9 cellular contexts compared by ENCODE assay signal in the genomic region with DNA sequence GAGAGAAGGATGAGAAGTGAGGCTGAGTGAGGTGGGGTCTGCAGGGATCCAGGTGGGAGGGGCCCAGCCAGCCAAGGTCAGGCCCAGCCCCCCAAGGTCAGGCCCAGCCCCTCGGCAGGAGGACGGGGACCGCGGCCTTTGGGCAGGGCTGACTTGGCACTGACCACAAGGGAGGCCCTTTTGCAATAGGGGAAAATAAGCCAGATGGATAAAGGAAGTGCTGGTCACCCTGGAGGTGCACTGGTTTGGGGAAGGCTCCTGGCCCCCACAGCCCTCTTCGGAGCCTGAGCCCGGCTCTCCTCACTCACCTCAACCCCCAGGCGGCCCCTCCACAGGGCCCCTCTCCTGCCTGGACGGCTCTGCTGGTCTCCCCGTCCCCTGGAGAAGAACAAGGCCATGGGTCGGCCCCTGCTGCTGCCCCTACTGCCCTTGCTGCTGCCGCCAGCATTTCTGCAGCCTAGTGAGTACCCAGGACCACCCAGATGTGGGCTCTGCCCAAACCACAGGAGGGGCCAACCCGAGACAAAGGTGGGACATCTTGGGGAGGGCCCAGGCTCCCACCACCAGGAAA. TPM values are rescaled to one million over a fixed set of nuclear protein-coding genes. Genes with fewer than 3 reads are reported as not detected.
DNase-seq lines count a peak whose midpoint lies in the region; ATAC-seq and TF ChIP-seq lines count a peak whose summit lies in the region.
"Had no signal": no experiment of that assay in that cellular context is flagged by ENCODE, and none has a peak within 500 bp of the region (broad histone marks: within the 10 kb centered on the region; RNA-seq: fewer than 3 reads in every experiment).

A gene (plus strand): TSS at position 227 of the 571 bp plus-strand sequence. CDS start 170 bp downstream, at position 397.

- H3K9ac ChIP-seq in smooth muscle cell (ENCODE audit: low read depth) = no peak within 1 kb of the TSS

- CTCF ChIA-PET in PC-9 (lab: Charles Lee) = no interaction called here

- no peak within 1 kb of the TSS for H3K4me3 ChIP-seq in GM23338
- peak within 1 kb of the TSS; percentile 34 for H3K4me3 ChIP-seq in left ventricle myocardium inferior
- H3K4me3 ChIP-seq in smooth muscle cell = no peak within 1 kb of the TSS
- H3K4me3 ChIP-seq in PC-9 = no peak within 1 kb of the TSS

- H3K27ac Mint-ChIP-seq in GM23338 = peak within 1 kb of the TSS; percentile 47; the same call in 1 of the 2 replicates
- peak within 1 kb of the TSS; percentile 71 for H3K27ac Mint-ChIP-seq in activated T-helper 1 cell treated with anti-CD3 and anti-CD28 coated beads, Interleukin-12 subunit alpha, Interleukin-12 subunit beta, Interleukin-2, Interleukin-4 antibody, amounts not matched to agents 30 ng/mL and 10 ng/mL and 1 ng/mL, durations not matched to agents 14 hours and 24 hours and 36 hours

- H4K20me1 ChIP-seq in GM23338 (replicated peaks; ENCODE audit: insufficient read depth) = no peaks in the 10 kb centered on the region; the same call in 1 of the 2 replicates
- H4K20me1 ChIP-seq in smooth muscle cell (ENCODE audit: low read depth) = no peaks in the 10 kb centered on the region
- H4K20me1 ChIP-seq in PC-9 (ENCODE audit: insufficient read depth) = 0 out of 2 replicates have a peak, but pooled peaks cover 3% of the 10 kb centered on the region

- H3K27me3 ChIP-seq in GM23338 (ENCODE audit: insufficient read depth) = no peaks in the 10 kb centered on the region
- H3K27me3 ChIP-seq in left ventricle myocardium inferior (ENCODE audit: low read depth) = no peaks in the 10 kb centered on the region
- H3K27me3 ChIP-seq in smooth muscle cell (ENCODE audit: low read depth) = no peaks in the 10 kb centered on the region
- H3K27me3 ChIP-seq in PC-9 (ENCODE audit: insufficient read depth, low read depth) = no peaks in the 10 kb centered on the region

- POLR2A ChIA-PET in PC-9 (lab: Charles Lee; ENCODE audit: unreplicated experiment) = no interaction called here

- no peaks in the 10 kb centered on the region for H3K9me3 Mint-ChIP-seq in GM23338
- H3K9me3 Mint-ChIP-seq in activated T-helper 1 cell treated with anti-CD3 and anti-CD28 coated beads, Interleukin-12 subunit alpha, Interleukin-12 subunit beta, Interleukin-2, Interleukin-4 antibody, amounts not matched to agents 30 ng/mL and 10 ng/mL and 1 ng/mL, durations not matched to agents 14 hours and 24 hours and 36 hours = no peaks in the 10 kb centered on the region

- H3F3A ChIP-seq in GM23338 (replicated peaks; ENCODE audit: low read depth) (0 out of 2 replicates have a peak, but pooled peaks cover 4% of the 10 kb centered on the region), smooth muscle cell (ENCODE audit: low read depth) (no peaks in the 10 kb centered on the region), PC-9 (ENCODE audit: insufficient read depth, low read depth) (peaks cover 11% of the 10 kb centered on the region; the same call in 1 of the 2 replicates)

- H3K4me1 Mint-ChIP-seq in GM23338 = peaks cover 42% of the 10 kb centered on the region
- peaks cover 26% of the 10 kb centered on the region for H3K4me1 Mint-ChIP-seq in activated T-helper 1 cell treated with anti-CD3 and anti-CD28 coated beads, Interleukin-12 subunit alpha, Interleukin-12 subunit beta, Interleukin-2, Interleukin-4 antibody, amounts not matched to agents 30 ng/mL and 10 ng/mL and 1 ng/mL, durations not matched to agents 14 hours and 24 hours and 36 hours (ENCODE audit: low read depth)

- no TSS peak for BruUV-seq in PC-9 (replicated peaks; lab: Mats Ljungman, UMichigan)

- H3K27ac ChIP-seq in GM23338 (ENCODE audit: low read depth) (no peak within 1 kb of the TSS; the same call in 1 of the 2 replicates), left ventricle myocardium inferior (replicated peaks) (peak within 1 kb of the TSS; percentile 59), smooth muscle cell (ENCODE audit: low read depth) (no peak within 1 kb of the TSS), PC-9 (no peak within 1 kb of the TSS)

- TF ChIP-seq POLR2A in GM18505 (IDR thresholded peaks at IDR 0.05; ENCODE audit: borderline replicate concordance, extremely low read depth, insufficient read depth, insufficient read length) = no peak

- H3K4me1 ChIP-seq in GM23338 (ENCODE audit: insufficient read depth) (peaks cover 13% of the 10 kb centered on the region), left ventricle myocardium inferior (peaks cover 8% of the 10 kb centered on the region), smooth muscle cell (ENCODE audit: low read depth) (peaks cover 10% of the 10 kb centered on the region), PC-9 (replicated peaks; ENCODE audit: insufficient read depth) (no peaks in the 10 kb centered on the region)

- H2AFZ ChIP-seq in GM23338 = no peak within 1 kb of the TSS
- no peak within 1 kb of the TSS for H2AFZ ChIP-seq in smooth muscle cell (ENCODE audit: low read depth)
- no peak within 1 kb of the TSS for H2AFZ ChIP-seq in PC-9

- intact Hi-C loops in activated T-helper 1 cell treated with anti-CD3 and anti-CD28 coated beads, Interleukin-12 subunit alpha, Interleukin-12 subunit beta, Interleukin-2, Interleukin-4 antibody, amounts not matched to agents 30 ng/mL and 10 ng/mL and 1 ng/mL, durations not matched to agents 14 hours and 24 hours and 36 hours (cut with micrococcal nuclease) = loop anchor here (2.0 kb wide), 1 partner anchor 33 kb away; no protein-coding TSS in a partner anchor
- intact Hi-C loops in left ventricle myocardium inferior (cut with micrococcal nuclease) = no loop called here
- intact Hi-C loops in PC-9 (cut with micrococcal nuclease; ENCODE audit: unreplicated experiment) = no loop called here

- H3K36me3 ChIP-seq in GM23338 (ENCODE audit: insufficient read depth) (no peaks in the 10 kb centered on the region), left ventricle myocardium inferior (peaks cover 6% of the 10 kb centered on the region), smooth muscle cell (ENCODE audit: low read depth) (no peaks in the 10 kb centered on the region), PC-9 (ENCODE audit: low read depth) (no peaks in the 10 kb centered on the region)

- TF ChIP-seq CTCF in GM23338 (conservative IDR thresholded peaks at IDR 0.05; ENCODE audit: low read depth in 2 of 2) = no peak
- no peak for TF ChIP-seq CTCF in left ventricle myocardium inferior (IDR thresholded peaks at IDR 0.05; ENCODE audit: borderline replicate concordance)
- no peak for TF ChIP-seq CTCF in smooth muscle cell (IDR thresholded peaks at IDR 0.05; ENCODE audit: borderline replicate concordance, insufficient read depth, poor library complexity, severe bottlenecking)
- no peak for TF ChIP-seq CTCF in PC-9 (conservative IDR thresholded peaks at IDR 0.05)

- H3K4me2 ChIP-seq in GM23338 (no peak within 1 kb of the TSS), smooth muscle cell (peak within 1 kb of the TSS; percentile 31), PC-9 (no peak within 1 kb of the TSS)

- H3K79me2 ChIP-seq in GM23338 (replicated peaks; ENCODE audit: insufficient read depth) (no peaks in the 10 kb centered on the region), smooth muscle cell (ENCODE audit: low read depth) (no peaks in the 10 kb centered on the region), PC-9 (ENCODE audit: low read depth) (no peaks in the 10 kb centered on the region)

- DNase-seq in GM23338 (ENCODE audit: low spot score) = no peak
- no peak for DNase-seq in activated T-helper 1 cell treated with anti-CD3 and anti-CD28 coated beads, Interleukin-12 subunit alpha, Interleukin-12 subunit beta, Interleukin-2, Interleukin-4 antibody, amounts not matched to agents 30 ng/mL and 10 ng/mL and 1 ng/mL, durations not matched to agents 14 hours and 24 hours and 36 hours (ENCODE audit: low spot score)
- peak; percentile 36 for DNase-seq in left ventricle myocardium inferior
- DNase-seq in smooth muscle cell (lab: John Stamatoyannopoulos, UW; ENCODE audit: unreplicated experiment) = no peak
- no peak for DNase-seq in PC-9
- no peak for DNase-seq in cerebellum (ENCODE audit: low spot score)
- DNase-seq: NCI-H748 treated with DMSO at 0.1 percent for 48 hours had no signal

- H3K4me3 Mint-ChIP-seq in GM23338 = no peak within 1 kb of the TSS
- H3K4me3 Mint-ChIP-seq in activated T-helper 1 cell treated with anti-CD3 and anti-CD28 coated beads, Interleukin-12 subunit alpha, Interleukin-12 subunit beta, Interleukin-2, Interleukin-4 antibody, amounts not matched to agents 30 ng/mL and 10 ng/mL and 1 ng/mL, durations not matched to agents 14 hours and 24 hours and 36 hours = no peak within 1 kb of the TSS

- 81% methylated on average over 6 of the region's 12 CpGs for WGBS in smooth muscle cell (ENCODE audit: low lambda C conversion rate)

- H3K27me3 Mint-ChIP-seq in GM23338 (ENCODE audit: insufficient read depth, low read depth, poor library complexity) = peaks cover 7% of the 10 kb centered on the region
- no peaks in the 10 kb centered on the region for H3K27me3 Mint-ChIP-seq in activated T-helper 1 cell treated with anti-CD3 and anti-CD28 coated beads, Interleukin-12 subunit alpha, Interleukin-12 subunit beta, Interleukin-2, Interleukin-4 antibody, amounts not matched to agents 30 ng/mL and 10 ng/mL and 1 ng/mL, durations not matched to agents 14 hours and 24 hours and 36 hours (ENCODE audit: insufficient read depth)

- ATAC-seq in GM23338 (no peak), GM18505 (IDR thresholded peaks at IDR 0.05; ENCODE audit: unreplicated experiment) (no peak), GM19035 (IDR thresholded peaks at IDR 0.05; ENCODE audit: unreplicated experiment) (no peak)

- H3K9me3 ChIP-seq in left ventricle myocardium inferior (replicated peaks) (no peaks in the 10 kb centered on the region), smooth muscle cell (replicated peaks; ENCODE audit: low read depth) (no peaks in the 10 kb centered on the region), PC-9 (ENCODE audit: insufficient read depth, low read depth) (no peaks in the 10 kb centered on the region)

- no peaks in the 10 kb centered on the region for H3K9me2 ChIP-seq in GM23338 (ENCODE audit: insufficient read depth)
- no peaks in the 10 kb centered on the region for H3K9me2 ChIP-seq in PC-9 (ENCODE audit: insufficient read depth)

- peaks cover 2% of the 10 kb centered on the region; the same call in 2 of the 3 replicates for H3K36me3 Mint-ChIP-seq in GM23338 (ENCODE audit: low read depth)
- H3K36me3 Mint-ChIP-seq in activated T-helper 1 cell treated with anti-CD3 and anti-CD28 coated beads, Interleukin-12 subunit alpha, Interleukin-12 subunit beta, Interleukin-2, Interleukin-4 antibody, amounts not matched to agents 30 ng/mL and 10 ng/mL and 1 ng/mL, durations not matched to agents 14 hours and 24 hours and 36 hours (ENCODE audit: low read depth) = peaks cover 3% of the 10 kb centered on the region

TF ChIP-seq in GM23338, 12 proteins besides CTCF, POLR2A, EP300 and RAD21 (continues in another document):
- TF ChIP-seq ZNF331 (CRISPR knock-in tag; IDR thresholded peaks at IDR 0.05; ENCODE audit: low read depth) = no peak

RNA-seq across cellular contexts. Expression of the gene that starts here (rescaled TPM):
- 0.38 and 2.6 TPM in 2 replicates for total RNA-seq in GM23338 (2014; rRNA removed; shearing (Covaris generic))
- polyA plus RNA-seq in GM23338 (2016; fragmentation: Nextera tagmentation; extraction: Ambion mirVana) (5.3 and 5.9 TPM in 2 replicates), smooth muscle cell (1.8 and 2.0 TPM in 2 replicates)
- 9.6 and 9.9 TPM in 2 replicates for total RNA-seq in activated T-helper 1 cell treated with anti-CD3 and anti-CD28 coated beads, Interleukin-12 subunit alpha, Interleukin-12 subunit beta, Interleukin-2, Interleukin-4 antibody, amounts not matched to agents 30 ng/mL and 10 ng/mL and 1 ng/mL, durations not matched to agents 14 hours and 24 hours and 36 hours
- total RNA-seq in left ventricle myocardium inferior (2.0 TPM), smooth muscle cell (1.3 and 1.4 TPM in 2 replicates), PC-9 (2021) (1.5 and 2.8 TPM in 2 replicates), cerebellum (3.3 TPM)
